28 cellular contexts compared by ENCODE assay signal in genomic region chr9:1332161-1332560, GRCh38.
"Had no signal": no experiment of that assay in that cellular context is flagged by ENCODE, and none has a peak within 500 bp of the region (broad histone marks: within the 10 kb centered on the region; RNA-seq: fewer than 3 reads in every experiment).

No MANE protein-coding gene starts in this region.

- DNase-seq: activated B cell treated with CpG ODN at 0.5 μM for 24 hours; activated CD4-positive, alpha-beta T cell treated with anti-CD3 and anti-CD28 coated beads, Interleukin-2, amount 50 U/mL, for 1 hour; activated CD8-positive, alpha-beta T cell treated with anti-CD3 and anti-CD28 coated beads for 36 hours; activated gamma-delta T cell treated with Interleukin-2 at 50 U/mL for 16 hours; activated naive CD4-positive, alpha-beta T cell treated with anti-CD3 and anti-CD28 coated beads, Interleukin-2, amount 50 U/mL, for 16 hours; activated T-cell treated with anti-CD3 and anti-CD28 coated beads, Interleukin-2, amount 50 U/mL, for 4 hours; amygdala; central memory CD4-positive, alpha-beta T cell; endodermal cell; esophagus squamous epithelium; immature natural killer cell; kidney; left colon; midbrain; naive thymus-derived CD4-positive, alpha-beta T cell; ovary; retina; stimulated activated CD4-positive, alpha-beta T cell treated with anti-CD3 and anti-CD28 coated beads, Interleukin-1b, Interleukin-23, amount 100 ng/mL, for 48 hours; stimulated activated naive CD4-positive, alpha-beta T cell; tibial artery; upper lobe of right lung had no signal

- H3K4me1 Mint-ChIP-seq: activated B cell treated with CpG ODN at 0.5 μM for 24 hours; activated T-helper 17 cell treated with anti-CD3 and anti-CD28 coated beads, Interleukin-2, amount 50 U/mL, for 72 hours; immature natural killer cell had no signal

- H3K36me3 ChIP-seq: esophagus squamous epithelium, gastroesophageal sphincter, ovary, prostate gland, suprapubic skin, tibial artery, upper lobe of right lung had no signal

- H3K4me1 ChIP-seq: esophagus squamous epithelium, gastroesophageal sphincter, prostate gland, suprapubic skin, tibial artery, upper lobe of right lung had no signal

- H3K4me2 ChIP-seq: hepatocyte, smooth muscle cell had no signal

- H3K27ac Mint-ChIP-seq: activated B cell treated with CpG ODN at 0.5 μM for 24 hours; activated CD8-positive, alpha-beta T cell treated with anti-CD3 and anti-CD28 coated beads for 36 hours; activated T-helper 17 cell treated with anti-CD3 and anti-CD28 coated beads, Interleukin-2, amount 50 U/mL, for 72 hours; dendritic cell treated with granulocyte-macrophage colony-stimulating factor and Interleukin-4, amounts not matched to agents 40 ng/mL and 50 ng/mL, for 4 days; endodermal cell; immature natural killer cell; naive thymus-derived CD4-positive, alpha-beta T cell had no signal

- H3K9me3 Mint-ChIP-seq: activated B cell treated with CpG ODN at 0.5 μM for 24 hours; activated CD8-positive, alpha-beta T cell treated with anti-CD3 and anti-CD28 coated beads for 36 hours; activated T-cell treated with anti-CD3 and anti-CD28 coated beads, Interleukin-2, amount 50 U/mL, for 4 hours; activated T-helper 17 cell treated with anti-CD3 and anti-CD28 coated beads, Interleukin-2, amount 50 U/mL, for 72 hours; dendritic cell treated with granulocyte-macrophage colony-stimulating factor and Interleukin-4, amounts not matched to agents 40 ng/mL and 50 ng/mL, for 4 days; endodermal cell; naive thymus-derived CD4-positive, alpha-beta T cell had no signal

- H3K27me3 ChIP-seq: esophagus squamous epithelium, gastroesophageal sphincter, hepatocyte, ovary, suprapubic skin, tibial artery, upper lobe of right lung had no signal

- H3K79me2 ChIP-seq: hepatocyte had no signal

- H2AFZ ChIP-seq: hepatocyte had no signal

- H3K4me3 Mint-ChIP-seq: activated B cell treated with CpG ODN at 0.5 μM for 24 hours; activated CD8-positive, alpha-beta T cell treated with anti-CD3 and anti-CD28 coated beads for 36 hours; activated T-cell treated with anti-CD3 and anti-CD28 coated beads, Interleukin-2, amount 50 U/mL, for 4 hours; activated T-helper 17 cell treated with anti-CD3 and anti-CD28 coated beads, Interleukin-2, amount 50 U/mL, for 72 hours; dendritic cell treated with granulocyte-macrophage colony-stimulating factor and Interleukin-4, amounts not matched to agents 40 ng/mL and 50 ng/mL, for 4 days; endodermal cell; immature natural killer cell; naive thymus-derived CD4-positive, alpha-beta T cell had no signal

- H3K9me3 ChIP-seq: esophagus squamous epithelium, gastroesophageal sphincter, ovary, prostate gland, suprapubic skin, tibial artery, upper lobe of right lung had no signal

- H3K27ac ChIP-seq: esophagus squamous epithelium, gastroesophageal sphincter, hepatocyte, ovary, prostate gland, suprapubic skin, tibial artery, upper lobe of right lung had no signal

- H3K27me3 Mint-ChIP-seq: activated B cell treated with CpG ODN at 0.5 μM for 24 hours; activated CD8-positive, alpha-beta T cell treated with anti-CD3 and anti-CD28 coated beads for 36 hours; dendritic cell treated with granulocyte-macrophage colony-stimulating factor and Interleukin-4, amounts not matched to agents 40 ng/mL and 50 ng/mL, for 4 days had no signal

- H3K4me3 ChIP-seq: esophagus squamous epithelium, gastroesophageal sphincter, hepatocyte, ovary, prostate gland, smooth muscle cell, suprapubic skin, tibial artery, upper lobe of right lung had no signal

- H3K36me3 Mint-ChIP-seq: immature natural killer cell; naive thymus-derived CD4-positive, alpha-beta T cell had no signal
